In genomic region chr2:47323009-47323821, GRCh38 we compare ENCODE assay signal across 9 cellular contexts. TPM values are rescaled to one million over a fixed set of nuclear protein-coding genes. Genes with fewer than 3 reads are reported as not detected.
DNase-seq lines count a peak whose midpoint lies in the region; ATAC-seq and TF ChIP-seq lines count a peak whose summit lies in the region.
"Had no signal": no experiment of that assay in that cellular context is flagged by ENCODE, and none has a peak within 500 bp of the region (broad histone marks: within the 10 kb centered on the region; RNA-seq: fewer than 3 reads in every experiment).

No MANE protein-coding gene starts in this region.

- H3K27ac ChIP-seq in CD8-positive, alpha-beta T cell (ENCODE audit: low read depth, low read length) = no peak overlapping the region

- H3K4me1 Mint-ChIP-seq in CD8-positive, alpha-beta T cell (ENCODE audit: low read depth) = no peaks in the 10 kb centered on the region
- peaks cover 26% of the 10 kb centered on the region for H3K4me1 Mint-ChIP-seq in mesothelial cell of epicardium

- POLR2A ChIA-PET in CD8-positive, alpha-beta T cell (lab: Charles Lee) = no interaction called here

- H3K27ac Mint-ChIP-seq in CD8-positive, alpha-beta T cell = no peak overlapping the region
- no peak overlapping the region for H3K27ac Mint-ChIP-seq in mesothelial cell of epicardium

- intact Hi-C loops in CD8-positive, alpha-beta T cell (cut with DNase I, micrococcal nuclease) = loop anchor here (2.0 to 5.0 kb wide), 4 partner anchors 42 to 860 kb away; partner anchors contain the start of gene MCFD2 (in 2 of the 2)

- no peaks in the 10 kb centered on the region for H3K9me3 Mint-ChIP-seq in CD8-positive, alpha-beta T cell
- H3K9me3 Mint-ChIP-seq in mesothelial cell of epicardium = no peaks in the 10 kb centered on the region

- H3K27me3 Mint-ChIP-seq in CD8-positive, alpha-beta T cell (ENCODE audit: low read depth) = peaks cover 9% of the 10 kb centered on the region
- no peaks in the 10 kb centered on the region for H3K27me3 Mint-ChIP-seq in mesothelial cell of epicardium (ENCODE audit: low read depth)

- peaks cover 5% of the 10 kb centered on the region for H3K27me3 ChIP-seq in CD8-positive, alpha-beta T cell (ENCODE audit: insufficient read depth, low read length)

- DNase-seq in CD8-positive, alpha-beta T cell = peak; percentile 37 to 77 (median 45)
- DNase-seq in NCI-H82 (lab: John Stamatoyannopoulos, UW) (peak; percentile 84), mesothelial cell of epicardium (ENCODE audit: low spot score in 2 of 2, unreplicated experiment in 2 of 2) (peak; percentile 50 to 87)
- peak; percentile 72 to 78 for DNase-seq in activated CD4-positive, alpha-beta T cell treated with anti-CD3 and anti-CD28 coated beads, Interleukin-2, amount 50 U/mL, for 48 hours
- DNase-seq in effector CD4-positive, alpha-beta T cell = peak; percentile 42
- DNase-seq in stimulated activated CD8-positive, alpha-beta memory T cell treated with anti-CD3 and anti-CD28 coated beads, Interleukin-2, amount 100 ng/mL, for 48 hours (ENCODE audit: low read depth in 2 of 2) = peak; percentile 32 to 59

- TF ChIP-seq CTCF in CD8-positive, alpha-beta T cell (IDR thresholded peaks at IDR 0.05) = peak; percentile 68
- peak; percentile 82 for TF ChIP-seq CTCF in mesothelial cell of epicardium (IDR thresholded peaks at IDR 0.05; ENCODE audit: unreplicated experiment)

- H3K4me3 ChIP-seq in CD8-positive, alpha-beta T cell (ENCODE audit: low read depth, low read length) = no peak overlapping the region

- CTCF ChIA-PET in CD8-positive, alpha-beta T cell (lab: Charles Lee) = interaction anchor here (0.7 to 1.5 kb wide), 11 partner anchors 10 to 405 kb away, joined by 3 to 13 read pairs (median 3); no protein-coding TSS in a partner anchor

- peak; percentile 98 for ATAC-seq in CD8-positive, alpha-beta T cell
- ATAC-seq in GM19397 (IDR thresholded peaks at IDR 0.05; ENCODE audit: unreplicated experiment) (peak; percentile 77), HG03521 (IDR thresholded peaks at IDR 0.05; ENCODE audit: unreplicated experiment) (peak; percentile 80)

- no peak overlapping the region for H3K4me3 Mint-ChIP-seq in CD8-positive, alpha-beta T cell
- no peak overlapping the region for H3K4me3 Mint-ChIP-seq in mesothelial cell of epicardium

- no peaks in the 10 kb centered on the region for H3K4me1 ChIP-seq in CD8-positive, alpha-beta T cell (ENCODE audit: insufficient read depth, low read length)

- H3K36me3 ChIP-seq in CD8-positive, alpha-beta T cell (ENCODE audit: insufficient read depth, low read length) = no peaks in the 10 kb centered on the region

- H3K9me3 ChIP-seq in CD8-positive, alpha-beta T cell (ENCODE audit: low read length) = no peaks in the 10 kb centered on the region

- H3K36me3 Mint-ChIP-seq in CD8-positive, alpha-beta T cell = no peaks in the 10 kb centered on the region
- H3K36me3 Mint-ChIP-seq in mesothelial cell of epicardium = peaks cover 2% of the 10 kb centered on the region

RNA-seq across cellular contexts. Expression of gene EPCAM, which starts 45.9 kb away (rescaled TPM):
- not detected for total RNA-seq in CD8-positive, alpha-beta T cell
- 132 to 136 TPM (median 134 TPM) in 3 replicates for total RNA-seq in mesothelial cell of epicardium
- total RNA-seq: T-helper 2 cell treated with Interferon-gamma antibody and Interleukin-4, amounts not matched to agents 100 ng/mL and 5 ng/mL, for 36 hours had no signal

Comparison
In these comparisons a context has a peak if more than half of its experiments do, and no peak if none do; other contexts are left out.
1. RNA of gene EPCAM, which starts 45.9 kb away (total RNA-seq): 132 to 136 TPM in mesothelial cell of epicardium; not detected in CD8-positive, alpha-beta T cell; every median in the first group is over 100 times any median in the second.
2. Peak in every context shown above with its lines, with median percentiles within 50 percentile points of each other: ATAC-seq and DNase-seq.